23 cellular contexts compared by ENCODE assay signal in genomic region chr10:114616103-114616502, GRCh38. TPM values are rescaled to one million over a fixed set of nuclear protein-coding genes. Genes with fewer than 3 reads are reported as not detected.
A peak's percentile ranks its signal among the peaks of the same experiment; 100 is the strongest.
DNase-seq lines count a peak whose midpoint lies in the region; ATAC-seq and TF ChIP-seq lines count a peak whose summit lies in the region.
"Had no signal": no experiment of that assay in that cellular context is flagged by ENCODE, and none has a peak within 500 bp of the region (broad histone marks: within the 10 kb centered on the region; RNA-seq: fewer than 3 reads in every experiment).

No MANE protein-coding gene starts in this region.

- POLR2A ChIA-PET in activated CD4-positive, alpha-beta memory T cell treated with anti-CD3 and anti-CD28 coated beads, Interleukin-2, amount 10 ng/mL, durations not matched to agents 7 days and 5 days (lab: Charles Lee) = interaction anchor here (0.7 to 1.2 kb wide), 5 partner anchors 10 to 71 kb away, joined by 3 to 4 read pairs (median 3); no protein-coding TSS in a partner anchor
- POLR2A ChIA-PET in activated CD4-positive, alpha-beta memory T cell treated with anti-CD3 and anti-CD28 coated beads for 36 hours (lab: Charles Lee) = interaction anchor here (0.6 to 0.9 kb wide), 3 partner anchors 18 to 995 kb away, joined by 3 to 6 read pairs (median 3); no protein-coding TSS in a partner anchor
- POLR2A ChIA-PET in HCT116 (lab: Charles Lee) = no interaction called here

- peaks cover 2% of the 10 kb centered on the region for H3K9me3 Mint-ChIP-seq in activated CD4-positive, alpha-beta memory T cell treated with anti-CD3 and anti-CD28 coated beads, Interleukin-2, amount 10 ng/mL, durations not matched to agents 7 days and 5 days
- no peaks in the 10 kb centered on the region for H3K9me3 Mint-ChIP-seq in activated CD4-positive, alpha-beta memory T cell treated with anti-CD3 and anti-CD28 coated beads for 36 hours
- H3K9me3 Mint-ChIP-seq: CD8-positive, alpha-beta T cell; H9; IgD-negative memory B cell had no signal

- TF ChIP-seq POLR2A in HCT116 (IDR thresholded peaks at IDR 0.05; ENCODE audit: borderline replicate concordance, extremely low read depth, insufficient read depth, insufficient read length) (no peak), right lobe of liver (IDR thresholded peaks at IDR 0.05) (no peak)

- no peak overlapping the region for H3K4me2 ChIP-seq in HCT116 (ENCODE audit: low read length)
- H3K4me2 ChIP-seq: BLaER1 treated with 17β-estradiol and CSF1 and Interleukin-3, amounts not matched to agents 10 nM and 100 nM had no signal

- TF ChIP-seq RAD21 in HCT116 (IDR thresholded peaks at IDR 0.05; ENCODE audit: low read depth) = no peak

- H3K4me3 Mint-ChIP-seq in activated CD4-positive, alpha-beta memory T cell treated with anti-CD3 and anti-CD28 coated beads, Interleukin-2, amount 10 ng/mL, durations not matched to agents 7 days and 5 days = no peak overlapping the region
- no peak overlapping the region for H3K4me3 Mint-ChIP-seq in activated CD4-positive, alpha-beta memory T cell treated with anti-CD3 and anti-CD28 coated beads for 36 hours
- H3K4me3 Mint-ChIP-seq: CD8-positive, alpha-beta T cell; H9; IgD-negative memory B cell had no signal

- peak overlapping the region; percentile 75 for H3K27ac Mint-ChIP-seq in activated CD4-positive, alpha-beta memory T cell treated with anti-CD3 and anti-CD28 coated beads, Interleukin-2, amount 10 ng/mL, durations not matched to agents 7 days and 5 days
- H3K27ac Mint-ChIP-seq in activated CD4-positive, alpha-beta memory T cell treated with anti-CD3 and anti-CD28 coated beads for 36 hours = no peak overlapping the region
- H3K27ac Mint-ChIP-seq: CD8-positive, alpha-beta T cell; H9; IgD-negative memory B cell had no signal

- H3K36me3 ChIP-seq in HCT116 (ENCODE audit: control insufficient read depth in 1 of 2, insufficient read depth in 2 of 2, low read length in 2 of 2) (no peaks in the 10 kb centered on the region), right lobe of liver (no peaks in the 10 kb centered on the region)
- H3K36me3 ChIP-seq: BLaER1 treated with 17β-estradiol and CSF1 and Interleukin-3, amounts not matched to agents 10 nM and 100 nM had no signal

- H3K4me3 ChIP-seq in HCT116 (replicated peaks in 1 of 2; ENCODE audit: low read depth in 1 of 2, low read length in 2 of 2) = no peak overlapping the region
- no peak overlapping the region for H3K4me3 ChIP-seq in right lobe of liver
- H3K4me3 ChIP-seq: BLaER1 treated with 17β-estradiol and CSF1 and Interleukin-3, amounts not matched to agents 10 nM and 100 nM; SK-N-MC had no signal

- no peaks in the 10 kb centered on the region for H3K79me2 ChIP-seq in HCT116 (ENCODE audit: insufficient read depth, low read length)

- BruUV-seq in HCT116 (replicated peaks; lab: Mats Ljungman, UMichigan) = no TSS peak

- H3K9ac ChIP-seq in HCT116 (ENCODE audit: low read length) = no peak overlapping the region
- H3K9ac ChIP-seq: BLaER1 treated with 17β-estradiol and CSF1 and Interleukin-3, amounts not matched to agents 10 nM and 100 nM had no signal

- peaks cover 8% of the 10 kb centered on the region for H3K36me3 Mint-ChIP-seq in activated CD4-positive, alpha-beta memory T cell treated with anti-CD3 and anti-CD28 coated beads, Interleukin-2, amount 10 ng/mL, durations not matched to agents 7 days and 5 days (ENCODE audit: low read depth)
- H3K36me3 Mint-ChIP-seq in activated CD4-positive, alpha-beta memory T cell treated with anti-CD3 and anti-CD28 coated beads for 36 hours = no peaks in the 10 kb centered on the region
- H3K36me3 Mint-ChIP-seq: CD8-positive, alpha-beta T cell; IgD-negative memory B cell had no signal

- H3K27me3 Mint-ChIP-seq in activated CD4-positive, alpha-beta memory T cell treated with anti-CD3 and anti-CD28 coated beads, Interleukin-2, amount 10 ng/mL, durations not matched to agents 7 days and 5 days = peaks cover 3% of the 10 kb centered on the region
- H3K27me3 Mint-ChIP-seq in activated CD4-positive, alpha-beta memory T cell treated with anti-CD3 and anti-CD28 coated beads for 36 hours = peaks cover 2% of the 10 kb centered on the region

- no peaks in the 10 kb centered on the region for H4K20me1 ChIP-seq in HCT116 (ENCODE audit: insufficient read depth)
- H4K20me1 ChIP-seq: BLaER1 treated with 17β-estradiol and CSF1 and Interleukin-3, amounts not matched to agents 10 nM and 100 nM had no signal

- intact Hi-C loops in activated CD4-positive, alpha-beta memory T cell treated with anti-CD3 and anti-CD28 coated beads for 36 hours (cut with micrococcal nuclease) = no loop called here
- intact Hi-C loops in HCT116 (cut with micrococcal nuclease) (no loop called here), right lobe of liver (cut with DNase I) (no loop called here)

- H3K27me3 ChIP-seq in HCT116 (ENCODE audit: insufficient read depth, low read length) = no peaks in the 10 kb centered on the region
- H3K27me3 ChIP-seq in right lobe of liver = no peaks in the 10 kb centered on the region
- H3K27me3 ChIP-seq: BLaER1 treated with 17β-estradiol and CSF1 and Interleukin-3, amounts not matched to agents 10 nM and 100 nM had no signal

- CTCF ChIA-PET in activated CD4-positive, alpha-beta memory T cell treated with anti-CD3 and anti-CD28 coated beads, Interleukin-2, amount 10 ng/mL, durations not matched to agents 7 days and 5 days (lab: Charles Lee) = interaction anchor here (0.6 to 1.4 kb wide), 7 partner anchors 12 to 210 kb away, joined by 3 to 10 read pairs (median 3); no protein-coding TSS in a partner anchor
- CTCF ChIA-PET in activated CD4-positive, alpha-beta memory T cell treated with anti-CD3 and anti-CD28 coated beads for 36 hours (lab: Charles Lee) = interaction anchor here (0.6 to 1.3 kb wide), 2 partner anchors 67 to 772 kb away, joined by 3 to 5 read pairs; no protein-coding TSS in a partner anchor
- CTCF ChIA-PET in HCT116 (lab: Charles Lee) = interaction anchor here (1.4 kb wide), 1 partner anchor 14 kb away, joined by 3 read pairs; no protein-coding TSS in a partner anchor

- no peak overlapping the region for H2AFZ ChIP-seq in HCT116 (ENCODE audit: low read depth, low read length, poor library complexity, severe bottlenecking)

- H3K9me2 ChIP-seq in HCT116 (ENCODE audit: insufficient read depth) = no peaks in the 10 kb centered on the region

- TF ChIP-seq CTCF in HCT116 (IDR thresholded peaks at IDR 0.05 in 2 of 3, conservative IDR thresholded peaks at IDR 0.05 in 1 of 3; ENCODE audit: borderline replicate concordance in 1 of 3, insufficient read depth in 1 of 3, low read depth in 2 of 3, low read length in 2 of 3) (no peak), right lobe of liver (IDR thresholded peaks at IDR 0.05) (no peak)

- H3K4me1 ChIP-seq in HCT116 (ENCODE audit: control insufficient read depth in 1 of 2, insufficient read depth in 2 of 2, low read length in 2 of 2) (peaks cover 11 to 12% of the 10 kb centered on the region in 2 experiments; a peak in 3 of 4 replicates), right lobe of liver (peaks cover 0 to 34% (median 15%) of the 10 kb centered on the region in 4 donors)
- H3K4me1 ChIP-seq: BLaER1 treated with 17β-estradiol and CSF1 and Interleukin-3, amounts not matched to agents 10 nM and 100 nM had no signal

- DNase-seq in activated CD4-positive, alpha-beta memory T cell treated with anti-CD3 and anti-CD28 coated beads, Interleukin-2, amount 10 ng/mL, durations not matched to agents 7 days and 5 days = no peak
- no peak for DNase-seq in activated CD4-positive, alpha-beta memory T cell treated with anti-CD3 and anti-CD28 coated beads for 36 hours
- DNase-seq in HCT116 (ENCODE audit: low read depth, low spot score) (no peak), SW480 (ENCODE audit: low spot score) (peak; percentile 81), right lobe of liver (no peak), islet precursor cell (no peak)
- no peak for DNase-seq in NK-92 treated with Interleukin-12 subunit alpha and Interleukin-12 subunit beta, amount 100 ng/mL, for 24 hours (lab: John Stamatoyannopoulos, UW)
- DNase-seq: 8988T; CD8-positive, alpha-beta T cell; DND-41; H9; Karpas-422; NCI-H1694; NCI-H2081; NCI-H2171 treated with DMSO at 0.1 percent for 48 hours; NCI-H446; NCI-H526 treated with DMSO at 0.1 percent for 48 hours; PC-3; SHP77 treated with DMSO at 0.1 percent for 48 hours had no signal

- H3K27ac ChIP-seq in HCT116 (ENCODE audit: low read depth, low read length) = no peak overlapping the region
- peak overlapping the region in 2 of 3 donors; percentile 91 to 94 for H3K27ac ChIP-seq in right lobe of liver
- H3K27ac ChIP-seq: BLaER1 treated with 17β-estradiol and CSF1 and Interleukin-3, amounts not matched to agents 10 nM and 100 nM; SK-N-MC had no signal

- WGBS in right lobe of liver (ENCODE audit: insufficient coverage, low coverage, low lambda C conversion rate, missing lambda C conversion rate) = no CpG with 5 or more reads among the region's 1 CpG

- H3K9me3 ChIP-seq in HCT116 (ENCODE audit: control insufficient read depth in 1 of 2, insufficient read depth in 1 of 2, low read depth in 1 of 2, low read length in 2 of 2) (no peaks in the 10 kb centered on the region), right lobe of liver (no peaks in the 10 kb centered on the region)
- H3K9me3 ChIP-seq: BLaER1 treated with 17β-estradiol and CSF1 and Interleukin-3, amounts not matched to agents 10 nM and 100 nM had no signal

- peak; percentile 47; the same call in 1 of the 2 replicates for ATAC-seq in HCT116
- ATAC-seq in right lobe of liver = no peak
- ATAC-seq in GM18511 (IDR thresholded peaks at IDR 0.05; ENCODE audit: unreplicated experiment) = no peak

- RAD21 ChIA-PET in HCT116 (lab: Charles Lee; ENCODE audit: low non-redundant PET in 1 of 2, low total read pairs in 2 of 2, uncharacterized antibody in 2 of 2, unreplicated experiment in 2 of 2) = interaction anchor here in 1 of 2 experiments (0.6 kb wide), 1 partner anchor 50 kb away, joined by 5 read pairs; no protein-coding TSS in a partner anchor

- peaks cover 32% of the 10 kb centered on the region for H3K4me1 Mint-ChIP-seq in activated CD4-positive, alpha-beta memory T cell treated with anti-CD3 and anti-CD28 coated beads, Interleukin-2, amount 10 ng/mL, durations not matched to agents 7 days and 5 days
- peaks cover 9% of the 10 kb centered on the region for H3K4me1 Mint-ChIP-seq in activated CD4-positive, alpha-beta memory T cell treated with anti-CD3 and anti-CD28 coated beads for 36 hours (ENCODE audit: low read depth)

TF ChIP-seq in HCT116, 20 proteins besides CTCF, POLR2A, EP300 and RAD21 (continues in another document):
- no peak for TF ChIP-seq EZH2 (IDR thresholded peaks at IDR 0.05)
- TF ChIP-seq CBX3 (IDR thresholded peaks at IDR 0.05; ENCODE audit: low read depth) = no peak
- no peak for TF ChIP-seq ELF1 (IDR thresholded peaks at IDR 0.05; ENCODE audit: borderline replicate concordance, low read depth)
- no peak for TF ChIP-seq CEBPB (IDR thresholded peaks at IDR 0.05; ENCODE audit: low read depth)
- TF ChIP-seq SP1 (IDR thresholded peaks at IDR 0.05; ENCODE audit: low read depth) = no peak

RNA-seq across cellular contexts. Expression of gene ABLIM1, which starts 42.0 kb away (rescaled TPM):
- 10 to 100 TPM; 91.5 to 97.9 TPM for total RNA-seq in activated CD4-positive, alpha-beta memory T cell treated with anti-CD3 and anti-CD28 coated beads, Interleukin-2, amount 10 ng/mL, durations not matched to agents 7 days and 5 days
- total RNA-seq in activated CD4-positive, alpha-beta memory T cell treated with anti-CD3 and anti-CD28 coated beads for 36 hours = 100 to 1,000 TPM; 119 to 128 TPM
- total RNA-seq in HCT116 (2021; ENCODE audit: unreplicated experiment) (96.2 TPM), right lobe of liver (10 to 100 TPM; 38.8 to 76.5 (median 50.6) TPM)
- 35.7 and 41.2 TPM in 2 replicates for polyA plus RNA-seq in HCT116 (2012)
